Comparison of ENCODE assay signal across 16 cellular contexts in the genomic region with DNA sequence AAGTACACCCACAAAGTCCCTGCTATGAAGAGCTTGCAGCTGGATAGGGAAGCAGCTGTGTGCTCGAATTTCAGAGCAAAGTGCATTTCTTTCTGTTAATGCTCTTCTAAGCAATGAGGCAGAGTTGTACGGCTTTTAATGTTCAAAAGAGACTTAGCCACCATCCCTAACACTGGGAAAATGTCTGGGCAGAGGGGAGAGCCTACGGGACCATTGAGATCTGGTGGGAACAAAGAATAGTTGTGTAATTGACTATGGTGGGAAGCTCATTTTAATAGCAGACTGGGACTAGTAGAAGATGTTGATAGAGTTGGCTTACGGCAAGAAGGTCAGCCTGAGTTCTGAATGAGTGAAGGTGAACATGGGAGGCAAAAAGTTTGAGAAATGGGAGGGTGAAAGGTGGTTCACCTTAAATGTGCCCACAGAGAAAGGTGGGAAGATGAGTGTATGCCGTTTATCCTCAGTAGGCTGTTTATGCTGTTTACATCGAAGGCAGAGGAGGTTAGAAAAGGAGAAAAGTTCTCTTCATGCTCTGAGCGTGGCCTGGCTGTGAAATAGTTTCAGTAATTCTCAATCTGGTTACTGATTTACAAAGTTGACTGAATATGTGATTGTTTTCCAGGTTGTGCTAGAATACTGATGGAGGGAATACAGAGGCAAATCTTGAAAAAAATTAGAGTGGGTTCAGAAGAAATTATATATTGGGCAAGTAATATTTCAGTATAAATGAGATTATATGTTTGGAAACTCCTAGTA. TPM values are rescaled to one million over a fixed set of nuclear protein-coding genes. Genes with fewer than 3 reads are reported as not detected.
A peak's percentile ranks its signal among the peaks of the same experiment; 100 is the strongest.
DNase-seq lines count a peak whose midpoint lies in the region; ATAC-seq and TF ChIP-seq lines count a peak whose summit lies in the region.
"Had no signal": no experiment of that assay in that cellular context is flagged by ENCODE, and none has a peak within 500 bp of the region (broad histone marks: within the 10 kb centered on the region; RNA-seq: fewer than 3 reads in every experiment).

No MANE protein-coding gene starts in this region.

- CTCF ChIA-PET in PC-9 (lab: Charles Lee), result no interaction called here

- no TSS peak for BruUV-seq in PC-9 (replicated peaks; lab: Mats Ljungman, UMichigan)

- ATAC-seq in GM18873 (IDR thresholded peaks at IDR 0.05; ENCODE audit: low FRiP score, unreplicated experiment), result peak; percentile 43
- ATAC-seq in GM21786 (IDR thresholded peaks at IDR 0.05; ENCODE audit: unreplicated experiment), result peak; percentile 30
- peak; percentile 35 for ATAC-seq in sciatic nerve

- POLR2A ChIA-PET in PC-9 (lab: Charles Lee; ENCODE audit: unreplicated experiment), result no interaction called here

- H3K36me3 ChIP-seq in PC-9 (ENCODE audit: low read depth), result peaks cover 11% of the 10 kb centered on the region
- H3K36me3 ChIP-seq: prostate gland had no signal

- no peaks in the 10 kb centered on the region for H3K9me2 ChIP-seq in PC-9 (ENCODE audit: insufficient read depth)

- peaks cover 78% of the 10 kb centered on the region for H3K79me2 ChIP-seq in PC-9 (ENCODE audit: low read depth)

- no peaks in the 10 kb centered on the region for H3K27me3 ChIP-seq in PC-9 (ENCODE audit: insufficient read depth, low read depth)

- H3K4me1 ChIP-seq in PC-9 (replicated peaks; ENCODE audit: insufficient read depth), result peaks cover 25% of the 10 kb centered on the region
- H3K4me1 ChIP-seq: prostate gland had no signal

- intact Hi-C loops in sciatic nerve (cut with DNase I), result no loop called here
- intact Hi-C loops in PC-9 (cut with micrococcal nuclease; ENCODE audit: unreplicated experiment), result no loop called here

- DNase-seq in NCI-H1105 treated with DMSO at 0.1 percent for 48 hours (lab: John Stamatoyannopoulos, UW) (peak; percentile 29), sciatic nerve (ENCODE audit: low spot score) (no peak), KG1 (lab: John Stamatoyannopoulos, UW) (no peak), PC-9 (no peak), NCI-H2029 (lab: John Stamatoyannopoulos, UW) (no peak)
- no peak for DNase-seq in activated effector memory CD4-positive, alpha-beta T cell treated with anti-CD3 and anti-CD28 coated beads, Interleukin-2, amount 50 U/mL, for 16 hours
- DNase-seq: activated CD4-positive, alpha-beta memory T cell treated with anti-CD3 and anti-CD28 coated beads, Interleukin-2, amount 10 ng/mL, durations not matched to agents 7 days and 5 days; activated naive CD4-positive, alpha-beta T cell treated with Interleukin-2 at 50 U/mL for 16 hours; CD4-positive, alpha-beta T cell; central memory CD4-positive, alpha-beta T cell; Karpas-422; NCI-H2171 treated with DMSO at 0.1 percent for 48 hours had no signal

- H3K4me3 ChIP-seq in PC-9, result no peak overlapping the region
- H3K4me3 ChIP-seq: prostate gland had no signal

- H3K27ac ChIP-seq in PC-9, result no peak overlapping the region
- H3K27ac ChIP-seq: epithelial cell of prostate, prostate gland had no signal

- peaks cover 10% of the 10 kb centered on the region for H3F3A ChIP-seq in PC-9 (ENCODE audit: insufficient read depth, low read depth)

- no peaks in the 10 kb centered on the region for H4K20me1 ChIP-seq in PC-9 (ENCODE audit: insufficient read depth)

- no peak overlapping the region for H3K4me2 ChIP-seq in PC-9

- TF ChIP-seq CTCF in PC-9 (conservative IDR thresholded peaks at IDR 0.05), result no peak

- no peak overlapping the region for H2AFZ ChIP-seq in PC-9

- no peaks in the 10 kb centered on the region for H3K9me3 ChIP-seq in PC-9 (ENCODE audit: insufficient read depth, low read depth)
- H3K9me3 ChIP-seq: prostate gland had no signal

RNA-seq across cellular contexts. Expression of gene UTS2B, which starts 22.9 kb away (rescaled TPM):
- total RNA-seq in sciatic nerve (0.89 TPM), PC-9 (2021) (1.1 TPM in 2 replicates)
- total RNA-seq: activated CD4-positive, alpha-beta memory T cell treated with anti-CD3 and anti-CD28 coated beads, Interleukin-2, amount 10 ng/mL, durations not matched to agents 7 days and 5 days; CD4-positive, alpha-beta T cell had no signal

RNA-seq across cellular contexts. Expression of gene CCDC50, which starts 24.0 kb away (rescaled TPM):
- 64.7 TPM for total RNA-seq in sciatic nerve
- total RNA-seq in PC-9 (2021), result 106 and 118 TPM in 2 replicates
